17 cellular contexts compared by ENCODE assay signal in genomic region chr9:129949821-129950220, GRCh38.
DNase-seq lines count a peak whose midpoint lies in the region; ATAC-seq and TF ChIP-seq lines count a peak whose summit lies in the region.
"Had no signal": no experiment of that assay in that cellular context is flagged by ENCODE, and none has a peak within 500 bp of the region (broad histone marks: within the 10 kb centered on the region; RNA-seq: fewer than 3 reads in every experiment).

No MANE protein-coding gene starts in this region.

- POLR2A ChIA-PET in activated CD4-positive, alpha-beta T cell treated with anti-CD3 and anti-CD28 coated beads, Interleukin-2, amount 10 ng/mL, durations not matched to agents 7 days and 5 days (lab: Charles Lee): no interaction called here
- POLR2A ChIA-PET in activated CD4-positive, alpha-beta memory T cell treated with anti-CD3 and anti-CD28 coated beads, Interleukin-2, amount 10 ng/mL, durations not matched to agents 7 days and 5 days (lab: Charles Lee): interaction anchor here (0.8 to 2.5 kb wide), 2 partner anchors 13 to 59 kb away, joined by 3 to 12 read pairs; no protein-coding TSS in a partner anchor
- POLR2A ChIA-PET in PC-3 (lab: Charles Lee; ENCODE audit: unreplicated experiment) (no interaction called here), Caco-2 (lab: Charles Lee) (no interaction called here)

- H3K27me3 ChIP-seq in layer of hippocampus (ENCODE audit: control insufficient read depth, insufficient read depth, low read length) (no peaks in the 10 kb centered on the region), PC-3 (ENCODE audit: low read length) (no peaks in the 10 kb centered on the region), Caco-2 (replicated peaks; ENCODE audit: control insufficient read depth, insufficient read depth, low read length) (no peaks in the 10 kb centered on the region)

- H3K36me3 ChIP-seq in PC-3 (ENCODE audit: low read depth, low read length) (no peaks in the 10 kb centered on the region), Caco-2 (ENCODE audit: control insufficient read depth, insufficient read depth, low read length) (no peaks in the 10 kb centered on the region)

- peak overlapping the region; percentile 61 for H3K27ac Mint-ChIP-seq in activated CD4-positive, alpha-beta T cell treated with anti-CD3 and anti-CD28 coated beads, Interleukin-2, amount 10 ng/mL, durations not matched to agents 7 days and 5 days
- peak overlapping the region; percentile 5 for H3K27ac Mint-ChIP-seq in activated CD4-positive, alpha-beta memory T cell treated with anti-CD3 and anti-CD28 coated beads, Interleukin-2, amount 10 ng/mL, durations not matched to agents 7 days and 5 days
- no peak overlapping the region for H3K27ac Mint-ChIP-seq in Caco-2 (ENCODE audit: unreplicated experiment)
- H3K27ac Mint-ChIP-seq: type B pancreatic cell had no signal

- H3K79me2 ChIP-seq in PC-3 (ENCODE audit: low read length): no peaks in the 10 kb centered on the region

- no peaks in the 10 kb centered on the region for H3F3A ChIP-seq in PC-3 (ENCODE audit: low read length, unreplicated experiment)

- CTCF ChIA-PET in activated CD4-positive, alpha-beta T cell treated with anti-CD3 and anti-CD28 coated beads, Interleukin-2, amount 10 ng/mL, durations not matched to agents 7 days and 5 days (lab: Charles Lee): interaction anchor here (3.2 kb wide), 1 partner anchor 8 kb away, joined by 12 read pairs; no protein-coding TSS in a partner anchor
- CTCF ChIA-PET in activated CD4-positive, alpha-beta memory T cell treated with anti-CD3 and anti-CD28 coated beads, Interleukin-2, amount 10 ng/mL, durations not matched to agents 7 days and 5 days (lab: Charles Lee): no interaction called here
- CTCF ChIA-PET in PC-3 (lab: Charles Lee) (no interaction called here), Caco-2 (lab: Charles Lee) (no interaction called here)

- H3K9me2 ChIP-seq in PC-3 (replicated peaks; ENCODE audit: low read length): no peaks in the 10 kb centered on the region

- intact Hi-C loops in PC-3 (cut with micrococcal nuclease): no loop called here
- intact Hi-C loops in Caco-2 (cut with micrococcal nuclease; ENCODE audit: unreplicated experiment): no loop called here

- H3K4me1 Mint-ChIP-seq in activated CD4-positive, alpha-beta T cell treated with anti-CD3 and anti-CD28 coated beads, Interleukin-2, amount 10 ng/mL, durations not matched to agents 7 days and 5 days: peaks cover 53% of the 10 kb centered on the region
- H3K4me1 Mint-ChIP-seq in activated CD4-positive, alpha-beta memory T cell treated with anti-CD3 and anti-CD28 coated beads, Interleukin-2, amount 10 ng/mL, durations not matched to agents 7 days and 5 days: peaks cover 48% of the 10 kb centered on the region
- H3K4me1 Mint-ChIP-seq in Caco-2 (ENCODE audit: low read depth, unreplicated experiment): no peaks in the 10 kb centered on the region

- H3K9me3 Mint-ChIP-seq in activated CD4-positive, alpha-beta T cell treated with anti-CD3 and anti-CD28 coated beads, Interleukin-2, amount 10 ng/mL, durations not matched to agents 7 days and 5 days: no peaks in the 10 kb centered on the region
- no peaks in the 10 kb centered on the region for H3K9me3 Mint-ChIP-seq in activated CD4-positive, alpha-beta memory T cell treated with anti-CD3 and anti-CD28 coated beads, Interleukin-2, amount 10 ng/mL, durations not matched to agents 7 days and 5 days
- no peaks in the 10 kb centered on the region for H3K9me3 Mint-ChIP-seq in Caco-2 (ENCODE audit: unreplicated experiment)
- H3K9me3 Mint-ChIP-seq: activated B cell treated with CpG ODN at 0.5 μM for 24 hours, neural crest cell, type B pancreatic cell had no signal

- BruUV-seq in PC-3 (replicated peaks; lab: Mats Ljungman, UMichigan) (no TSS peak), Caco-2 (replicated peaks; lab: Mats Ljungman, UMichigan) (no TSS peak)

- ATAC-seq in HG02981 (IDR thresholded peaks at IDR 0.05; ENCODE audit: unreplicated experiment) (no peak), PC-3 (no peak)
- ATAC-seq: right cardiac atrium had no signal

- H2AFZ ChIP-seq in PC-3 (ENCODE audit: low read length): no peak overlapping the region

- H3K4me1 ChIP-seq in PC-3 (ENCODE audit: insufficient read depth, low read length): no peaks in the 10 kb centered on the region
- no peaks in the 10 kb centered on the region for H3K4me1 ChIP-seq in Caco-2

- H3K27ac ChIP-seq in layer of hippocampus (ENCODE audit: low read depth, low read length) (peak overlapping the region; percentile 49), PC-3 (ENCODE audit: low read length) (no peak overlapping the region)
- H3K27ac ChIP-seq: epithelial cell of prostate had no signal

- H3K9me3 ChIP-seq in PC-3 (ENCODE audit: low read length) (no peaks in the 10 kb centered on the region), Caco-2 (no peaks in the 10 kb centered on the region)

- H3K4me3 ChIP-seq in PC-3 (ENCODE audit: low read length): no peak overlapping the region
- no peak overlapping the region for H3K4me3 ChIP-seq in Caco-2 (ENCODE audit: low read depth, low read length)
- H3K4me3 ChIP-seq: lung had no signal

- no peak overlapping the region for H3K9ac ChIP-seq in PC-3 (ENCODE audit: low read length)

- no peaks in the 10 kb centered on the region for H4K20me1 ChIP-seq in PC-3 (ENCODE audit: low read length)

- peaks cover 63% of the 10 kb centered on the region for H3K36me3 Mint-ChIP-seq in activated CD4-positive, alpha-beta T cell treated with anti-CD3 and anti-CD28 coated beads, Interleukin-2, amount 10 ng/mL, durations not matched to agents 7 days and 5 days (ENCODE audit: low read depth)
- peaks cover 63% of the 10 kb centered on the region for H3K36me3 Mint-ChIP-seq in activated CD4-positive, alpha-beta memory T cell treated with anti-CD3 and anti-CD28 coated beads, Interleukin-2, amount 10 ng/mL, durations not matched to agents 7 days and 5 days (ENCODE audit: low read depth)
- H3K36me3 Mint-ChIP-seq in Caco-2 (ENCODE audit: insufficient read depth, unreplicated experiment): peaks cover 2% of the 10 kb centered on the region

- no peak overlapping the region for H3K4me2 ChIP-seq in PC-3 (ENCODE audit: low read length)

- DNase-seq in activated CD4-positive, alpha-beta T cell treated with anti-CD3 and anti-CD28 coated beads, Interleukin-2, amount 10 ng/mL, durations not matched to agents 7 days and 5 days: no peak
- no peak for DNase-seq in activated CD4-positive, alpha-beta T cell treated with anti-CD3 and anti-CD28 coated beads for 48 hours
- no peak for DNase-seq in activated CD4-positive, alpha-beta memory T cell treated with anti-CD3 and anti-CD28 coated beads, Interleukin-2, amount 10 ng/mL, durations not matched to agents 7 days and 5 days
- DNase-seq in superior temporal gyrus (ENCODE audit: extremely low spot score) (peak; percentile 61), PC-3 (no peak), Caco-2 (no peak)
- DNase-seq: activated B cell treated with CpG ODN at 0.5 μM for 24 hours; activated T-cell treated with anti-CD3 and anti-CD28 coated beads, Interleukin-2, amount 50 U/mL, for 1 hour; anterior cingulate cortex; NCI-H748 treated with DMSO at 0.1 percent for 48 hours; right cardiac atrium had no signal

- TF ChIP-seq CTCF in PC-3 (conservative IDR thresholded peaks at IDR 0.05; ENCODE audit: low read depth, low read length) (no peak), Caco-2 (IDR thresholded peaks at IDR 0.05; ENCODE audit: insufficient read depth in 1 of 2, low read depth in 1 of 2, low read length in 1 of 2, severe bottlenecking in 1 of 2, unreplicated experiment in 1 of 2) (no peak)

- no peak overlapping the region for H3K4me3 Mint-ChIP-seq in activated CD4-positive, alpha-beta T cell treated with anti-CD3 and anti-CD28 coated beads, Interleukin-2, amount 10 ng/mL, durations not matched to agents 7 days and 5 days
- no peak overlapping the region for H3K4me3 Mint-ChIP-seq in activated CD4-positive, alpha-beta memory T cell treated with anti-CD3 and anti-CD28 coated beads, Interleukin-2, amount 10 ng/mL, durations not matched to agents 7 days and 5 days
- no peak overlapping the region for H3K4me3 Mint-ChIP-seq in Caco-2 (ENCODE audit: unreplicated experiment)
- H3K4me3 Mint-ChIP-seq: activated B cell treated with CpG ODN at 0.5 μM for 24 hours, neural crest cell, type B pancreatic cell had no signal

- H3K27me3 Mint-ChIP-seq in activated CD4-positive, alpha-beta T cell treated with anti-CD3 and anti-CD28 coated beads, Interleukin-2, amount 10 ng/mL, durations not matched to agents 7 days and 5 days: no peaks in the 10 kb centered on the region
- H3K27me3 Mint-ChIP-seq in activated CD4-positive, alpha-beta memory T cell treated with anti-CD3 and anti-CD28 coated beads, Interleukin-2, amount 10 ng/mL, durations not matched to agents 7 days and 5 days: no peaks in the 10 kb centered on the region
- no peaks in the 10 kb centered on the region for H3K27me3 Mint-ChIP-seq in Caco-2 (ENCODE audit: insufficient read depth, unreplicated experiment)
- H3K27me3 Mint-ChIP-seq: activated B cell treated with CpG ODN at 0.5 μM for 24 hours, type B pancreatic cell had no signal
